Comparison of ENCODE assay signal across 8 cellular contexts in the genomic region with DNA sequence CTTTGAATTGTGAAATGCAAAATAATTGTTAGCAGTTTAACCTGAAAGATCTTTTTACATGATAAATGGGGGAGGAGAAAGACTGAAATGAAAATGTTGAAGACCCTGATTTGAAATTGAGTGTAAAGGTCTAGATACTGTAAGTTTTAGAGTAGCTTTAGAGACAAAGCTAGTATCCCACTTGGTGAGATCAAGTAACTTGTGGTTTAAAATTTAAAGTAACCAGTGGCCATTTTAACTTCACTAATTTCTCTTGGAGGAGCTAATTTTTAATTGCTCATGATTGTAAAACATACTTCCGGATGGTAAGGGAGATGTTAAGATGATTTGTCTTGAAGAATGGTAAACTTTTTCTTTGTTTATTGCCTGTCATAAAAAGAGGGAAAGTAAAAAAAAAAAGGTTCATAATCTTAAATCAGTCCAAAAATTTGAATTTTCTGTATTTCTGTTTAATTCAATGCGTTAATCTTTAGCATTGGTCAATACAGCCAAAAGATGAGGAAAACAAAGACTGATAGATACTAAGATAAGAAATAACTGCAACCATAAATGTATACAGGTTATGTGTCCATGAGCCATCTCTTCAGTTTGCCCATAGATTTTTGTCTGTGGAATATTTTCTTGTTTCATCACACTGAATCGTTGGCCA. TPM values are rescaled to one million over a fixed set of nuclear protein-coding genes. Genes with fewer than 3 reads are reported as not detected.
DNase-seq lines count a peak whose midpoint lies in the region; ATAC-seq, FAIRE-seq and TF ChIP-seq lines count a peak whose summit lies in the region.

No MANE protein-coding gene starts in this region.

- intact Hi-C loops in lower leg skin (cut with DNase I; ENCODE audit: low total_unique reads), result no loop called here

- H3K4me3 ChIP-seq in BE2C (ENCODE audit: low read depth, low read length) (peak overlapping the region; percentile 97), HUES64 (ENCODE audit: low read length) (peak overlapping the region; percentile 98), astrocyte (ENCODE audit: insufficient read depth, low read depth, low read length) (peak overlapping the region; percentile 100), lower leg skin (ENCODE audit: low read depth, poor library complexity, severe bottlenecking) (peak overlapping the region; percentile 90)

- H3K4me1 Mint-ChIP-seq in astrocyte (ENCODE audit: low read depth, unreplicated experiment) (peaks cover 45% of the 10 kb centered on the region), type B pancreatic cell (ENCODE audit: unreplicated experiment) (peaks cover 45% of the 10 kb centered on the region)

- no peaks in the 10 kb centered on the region for H3K9me3 Mint-ChIP-seq in astrocyte (ENCODE audit: unreplicated experiment)
- H3K9me3 Mint-ChIP-seq in type B pancreatic cell, result no peaks in the 10 kb centered on the region

- H3K27ac ChIP-seq in HUES64 (ENCODE audit: low read depth, low read length), result peak overlapping the region; percentile 74
- peak overlapping the region; percentile 86 for H3K27ac ChIP-seq in astrocyte (ENCODE audit: low read depth, low read length)

- peaks cover 48% of the 10 kb centered on the region for H4K20me1 ChIP-seq in astrocyte (ENCODE audit: insufficient read depth, low read length)

- H2AFZ ChIP-seq in astrocyte (ENCODE audit: low read depth, low read length), result no peak overlapping the region

- H3K4me3 Mint-ChIP-seq in astrocyte (ENCODE audit: unreplicated experiment), result peak overlapping the region; percentile 94
- peak overlapping the region; percentile 96 for H3K4me3 Mint-ChIP-seq in type B pancreatic cell

- H3K79me2 ChIP-seq in astrocyte (ENCODE audit: insufficient read depth, low read length), result peaks cover 71% of the 10 kb centered on the region

- peak overlapping the region; percentile 99 for H3K27ac Mint-ChIP-seq in astrocyte (ENCODE audit: unreplicated experiment)
- peak overlapping the region; percentile 98 for H3K27ac Mint-ChIP-seq in type B pancreatic cell

- peak overlapping the region; percentile 85 for H3K4me2 ChIP-seq in astrocyte (ENCODE audit: low read length)

- peaks cover 30% of the 10 kb centered on the region for H3K36me3 Mint-ChIP-seq in astrocyte (ENCODE audit: low read depth, unreplicated experiment)
- peaks cover 47% of the 10 kb centered on the region for H3K36me3 Mint-ChIP-seq in type B pancreatic cell

- ATAC-seq in GM18519 (IDR thresholded peaks at IDR 0.05; ENCODE audit: low FRiP score, unreplicated experiment), result no peak
- no peak for ATAC-seq in HG03565 (IDR thresholded peaks at IDR 0.05; ENCODE audit: unreplicated experiment)

- peaks cover 17% of the 10 kb centered on the region for H3K4me1 ChIP-seq in BE2C
- H3K4me1 ChIP-seq in HUES64 (ENCODE audit: insufficient read depth, low read length), result peaks cover 49% of the 10 kb centered on the region
- H3K4me1 ChIP-seq in astrocyte (ENCODE audit: insufficient read depth, low read length), result peaks cover 24% of the 10 kb centered on the region

- H3K9ac ChIP-seq in HUES64 (ENCODE audit: low read depth, low read length) (peak overlapping the region; percentile 97), astrocyte (ENCODE audit: low read length) (peak overlapping the region; percentile 99)

- DNase-seq in BE2C, result no peak
- no peak for DNase-seq in astrocyte (ENCODE audit: low read depth)
- DNase-seq in lower leg skin (ENCODE audit: low spot score in 2 of 2), result no peak
- no peak for DNase-seq in type B pancreatic cell (ENCODE audit: extremely low spot score, unreplicated experiment)
- DNase-seq in activated effector memory CD4-positive, alpha-beta T cell treated with anti-CD3 and anti-CD28 coated beads, Interleukin-2, amount 50 U/mL, for 16 hours, result no peak

- no peak for FAIRE-seq in astrocyte (lab: Jason Lieb, UNC)

- 4% methylated on average over 2 of the region's 3 CpGs for WGBS in HUES64
- 1% methylated on average over 3 of the region's 3 CpGs for WGBS in lower leg skin, 2 donors

- H3K36me3 ChIP-seq in BE2C (peaks cover 66% of the 10 kb centered on the region), HUES64 (ENCODE audit: insufficient read depth, low read length) (peaks cover 57% of the 10 kb centered on the region), astrocyte (ENCODE audit: insufficient read depth, low read length) (peaks cover 26% of the 10 kb centered on the region)

- H3K27me3 ChIP-seq in BE2C (no peaks in the 10 kb centered on the region), HUES64 (ENCODE audit: insufficient read depth, low read length) (no peaks in the 10 kb centered on the region), astrocyte (ENCODE audit: insufficient read depth, low read length) (no peaks in the 10 kb centered on the region)

- TF ChIP-seq POLR2A in lower leg skin (IDR thresholded peaks at IDR 0.05), result no peak

- H3K27me3 Mint-ChIP-seq in astrocyte (ENCODE audit: low read depth, unreplicated experiment) (no peaks in the 10 kb centered on the region), type B pancreatic cell (peaks cover 3% of the 10 kb centered on the region)

- TF ChIP-seq CTCF in BE2C (IDR thresholded peaks at IDR 0.05; ENCODE audit: low read depth, low read length) (no peak), astrocyte (IDR thresholded peaks at IDR 0.05; ENCODE audit: insufficient read depth, low read depth, low read length) (no peak), lower leg skin (IDR thresholded peaks at IDR 0.05) (no peak), type B pancreatic cell (conservative IDR thresholded peaks at IDR 0.05) (no peak)

- H3K9me3 ChIP-seq in BE2C, result no peaks in the 10 kb centered on the region
- no peaks in the 10 kb centered on the region for H3K9me3 ChIP-seq in HUES64 (ENCODE audit: insufficient read depth, low read depth, low read length)
- H3K9me3 ChIP-seq in astrocyte (ENCODE audit: insufficient read depth, low read depth, low read length), result no peaks in the 10 kb centered on the region

RNA-seq across cellular contexts. Expression of a gene that starts 15.2 kb away (rescaled TPM):
- polyA plus RNA-seq in BE2C (2012; ENCODE audit: insufficient read depth, insufficient read length, low read depth), result 77.7 TPM
- polyA plus RNA-seq in HUES64 (2013, experiment 1 of 2), result 15.8 TPM
- polyA plus RNA-seq in HUES64 (2013, experiment 2 of 2), result 24.0 TPM
- total RNA-seq in astrocyte, result 90.0 and 105 TPM in 2 replicates
- total RNA-seq in lower leg skin, result 100 to 1,000 TPM in 1 of 4 donors, 10 to 100 TPM in 3; 75.8 to 175 (median 88.6) TPM
- total RNA-seq in type B pancreatic cell (ENCODE audit: low replicate concordance), result 123 and 135 TPM in 2 replicates
